In the genomic region with DNA sequence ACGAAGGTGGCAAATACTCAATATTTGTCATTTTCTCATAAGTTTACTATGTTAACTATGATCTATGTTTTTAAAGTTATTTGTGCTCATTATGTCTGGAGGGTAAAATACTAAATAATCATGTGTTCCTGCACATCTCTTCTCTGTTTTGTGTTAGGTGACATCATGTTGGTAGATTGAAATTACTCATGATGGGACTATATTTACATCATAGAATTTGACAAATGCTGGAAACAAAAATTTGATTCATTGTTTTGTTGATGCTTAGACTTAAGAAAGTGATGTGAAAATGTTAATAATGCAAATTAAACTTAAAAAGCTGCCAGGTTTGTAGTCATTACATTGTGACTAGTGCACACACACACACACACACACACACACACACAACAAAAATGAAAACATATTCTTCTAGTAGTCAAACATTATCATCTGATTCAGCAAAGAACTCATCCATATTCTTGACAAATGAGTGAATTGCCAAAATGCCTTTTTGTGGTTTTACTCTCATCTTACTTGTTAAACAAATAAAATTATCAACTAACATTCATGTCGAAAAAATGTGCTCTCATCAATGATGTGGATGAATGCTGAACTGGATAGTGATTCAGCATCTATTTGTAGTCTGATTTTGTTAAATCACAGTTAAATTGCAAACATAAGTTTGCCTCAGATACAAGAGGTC, we compare ENCODE assay signal across 20 cellular contexts.
DNase-seq lines count a peak whose midpoint lies in the region; ATAC-seq and TF ChIP-seq lines count a peak whose summit lies in the region.
"Had no signal": no experiment of that assay in that cellular context is flagged by ENCODE, and none has a peak within 500 bp of the region (broad histone marks: within the 10 kb centered on the region; RNA-seq: fewer than 3 reads in every experiment).

No MANE protein-coding gene starts in this region.

- H2AFZ ChIP-seq in mammary epithelial cell (ENCODE audit: low read depth, low read length): no peak overlapping the region
- H2AFZ ChIP-seq: GM23248 had no signal

- in situ Hi-C loops in Caki2 (cut with HindIII; ENCODE audit: low pct_unique_long_range_greater_than_20kb, low sequenced_read_pairs): no loop called here
- in situ Hi-C loops in mammary epithelial cell (cut with MboI; ENCODE audit: low sequenced_read_pairs in 2 of 2): no loop called here

- TF ChIP-seq CTCF in mammary epithelial cell (conservative IDR thresholded peaks at IDR 0.05 in 1 of 2, IDR thresholded peaks at IDR 0.05 in 1 of 2; ENCODE audit: extremely low read depth in 1 of 2, insufficient read depth in 1 of 2, low read depth in 1 of 2, low read length in 2 of 2) (no peak), kidney epithelial cell (IDR thresholded peaks at IDR 0.05; ENCODE audit: insufficient read depth, low read length, poor library complexity, severe bottlenecking) (no peak)

- peaks cover 4% of the 10 kb centered on the region for H3K9me3 ChIP-seq in mammary epithelial cell (replicated peaks; ENCODE audit: insufficient read depth, low read length)
- H3K9me3 ChIP-seq: BE2C, tibial artery had no signal

- no TSS peak for BruUV-seq in mammary epithelial cell (replicated peaks; lab: Mats Ljungman, UMichigan)

- DNase-seq in Caki2 (ENCODE audit: low read depth) (peak; percentile 79), NCI-H460 (ENCODE audit: extremely low read depth, low read depth) (peak; percentile 72), mammary epithelial cell (peak; percentile 69), kidney epithelial cell (ENCODE audit: low read depth) (peak; percentile 16), NCI-H187 treated with DMSO at 0.1 percent for 48 hours (lab: John Stamatoyannopoulos, UW) (no peak)
- DNase-seq: anterior cingulate cortex; BE2C; dermis blood vessel endothelial cell; DMS153; GM23248; MV-4-11; NK-92 treated with Interleukin-12 subunit alpha and Interleukin-12 subunit beta, amount 100 ng/mL, for 24 hours; right cardiac atrium; SIG-M5; stimulated activated CD4-positive, alpha-beta T cell treated with anti-CD3 and anti-CD28 coated beads, Interleukin-2, amount 100 ng/mL, for 48 hours; tibial artery had no signal

- ATAC-seq in HG03097 (IDR thresholded peaks at IDR 0.05; ENCODE audit: low FRiP score, unreplicated experiment) (no peak), GM18502 (IDR thresholded peaks at IDR 0.05; ENCODE audit: poor library complexity, unreplicated experiment) (no peak), GM21717 (IDR thresholded peaks at IDR 0.05; ENCODE audit: unreplicated experiment) (no peak)
- ATAC-seq: right cardiac atrium had no signal

- no peaks in the 10 kb centered on the region for H4K20me1 ChIP-seq in mammary epithelial cell (ENCODE audit: insufficient read depth, low read length)

- peaks cover 8% of the 10 kb centered on the region for H3K4me1 ChIP-seq in mammary epithelial cell (ENCODE audit: insufficient read depth, low read length)
- H3K4me1 ChIP-seq: BE2C, tibial artery had no signal

- dilution Hi-C loops in mammary epithelial cell (cut with HindIII; ENCODE audit: low sequenced_read_pairs): no loop called here

- CTCF ChIA-PET in mammary epithelial cell (lab: Charles Lee; ENCODE audit: low non-redundant PET): interaction anchor here (0.6 kb wide), 1 partner anchor 16 kb away, joined by 3 read pairs; no protein-coding TSS in a partner anchor

- 2% methylated on average over 2 of the region's 2 CpGs for WGBS in mammary epithelial cell (ENCODE audit: low coverage, missing lambda C conversion rate)

- no peak overlapping the region for H3K4me3 ChIP-seq in mammary epithelial cell (replicated peaks in 1 of 3; ENCODE audit: insufficient read depth in 1 of 3, low read depth in 2 of 3, low read length in 3 of 3)
- no peak overlapping the region for H3K4me3 ChIP-seq in kidney epithelial cell (ENCODE audit: low read depth, low read length)
- H3K4me3 ChIP-seq: GM23248, lung, tibial artery had no signal

- no peaks in the 10 kb centered on the region for H3K36me3 ChIP-seq in mammary epithelial cell (ENCODE audit: insufficient read depth, low read length)
- no peaks in the 10 kb centered on the region for H3K36me3 ChIP-seq in kidney epithelial cell (ENCODE audit: control insufficient read depth, insufficient read depth, low read length)
- H3K36me3 ChIP-seq: BE2C, tibial artery had no signal

- H3K27ac ChIP-seq in mammary epithelial cell (ENCODE audit: insufficient read depth, low read depth, low read length): no peak overlapping the region
- H3K27ac ChIP-seq: GM23248, tibial artery had no signal

- H3K27me3 ChIP-seq in mammary epithelial cell (ENCODE audit: insufficient read depth, low read length): no peaks in the 10 kb centered on the region
- no peaks in the 10 kb centered on the region for H3K27me3 ChIP-seq in kidney epithelial cell (ENCODE audit: control insufficient read depth, insufficient read depth, low read length)
- H3K27me3 ChIP-seq: BE2C, tibial artery had no signal

- H3K4me2 ChIP-seq in mammary epithelial cell (ENCODE audit: insufficient read depth, low read depth, low read length): peak overlapping the region; percentile 14

- H3K79me2 ChIP-seq in mammary epithelial cell (ENCODE audit: insufficient read depth, low read length): no peaks in the 10 kb centered on the region

- no peak overlapping the region for H3K9ac ChIP-seq in mammary epithelial cell (ENCODE audit: insufficient read depth, low read length)
- H3K9ac ChIP-seq: GM23248 had no signal

- intact Hi-C loops in mammary epithelial cell (cut with micrococcal nuclease): no loop called here
